In genomic region chr10:17877121-17877520, GRCh38 we compare ENCODE assay signal across 26 cellular contexts.
"Had no signal": no experiment of that assay in that cellular context is flagged by ENCODE, and none has a peak within 500 bp of the region (broad histone marks: within the 10 kb centered on the region; RNA-seq: fewer than 3 reads in every experiment).

No MANE protein-coding gene starts in this region.

- H3K4me1 ChIP-seq: parathyroid adenoma, psoas muscle, right lobe of liver, thyroid gland, upper lobe of left lung, vagina had no signal

- H3K4me3 ChIP-seq: psoas muscle, right lobe of liver, sigmoid colon, stomach, thoracic aorta, thyroid gland, tibial nerve, upper lobe of left lung, vagina had no signal

- FAIRE-seq: urothelium cell line had no signal

- DNase-seq: nephron progenitor cell; nucleus accumbens; posterior cingulate gyrus; psoas muscle; right cardiac atrium; right lobe of liver; sigmoid colon; small intestine; stimulated activated CD4-positive, alpha-beta T cell treated with anti-CD3 and anti-CD28 coated beads, Interleukin-15, amount 100 ng/mL, for 24 hours; stimulated activated CD4-positive, alpha-beta T cell treated with anti-CD3 and anti-CD28 coated beads, Interleukin-2, amount 100 ng/mL, for 24 hours; stimulated activated CD4-positive, alpha-beta T cell treated with anti-CD3 and anti-CD28 coated beads, Interleukin-2, amount 100 ng/mL, for 48 hours; stimulated activated CD4-positive, alpha-beta T cell treated with anti-CD3 and anti-CD28 coated beads, Interleukin-4, amount 100 ng/mL, for 24 hours; stimulated activated naive B cell treated with anti-CD40 and anti-IgM and Interleukin-4, amounts not matched to agents 10 μg/mL and 1 μg/mL and 100 μg/mL, for 72 hours; stimulated activated naive CD4-positive, alpha-beta T cell treated with Interleukin-2 at 50 U/mL for 16 hours; stomach; thyroid gland; trophoblast cell; upper lobe of left lung had no signal

- H3K9me3 ChIP-seq: neutrophil, psoas muscle, right lobe of liver, sigmoid colon, stomach, thoracic aorta, thyroid gland, tibial nerve, upper lobe of left lung, vagina had no signal

- H3K27ac ChIP-seq: neutrophil, parathyroid adenoma, psoas muscle, right lobe of liver, sigmoid colon, stomach, thoracic aorta, thyroid gland, tibial nerve, upper lobe of left lung, vagina had no signal

- H3K36me3 ChIP-seq: neutrophil, right lobe of liver, sigmoid colon, stomach, thoracic aorta, thyroid gland, tibial nerve, upper lobe of left lung, vagina had no signal

- ATAC-seq: natural killer cell treated with Interleukin-12 subunit alpha and Interleukin-12 subunit beta and Interleukin-15 and Interleukin-18, amount 100 ng/mL, for 72 hours; psoas muscle; right cardiac atrium; right lobe of liver; stimulated activated effector memory CD8-positive, alpha-beta T cell treated with anti-CD3 and anti-CD28 coated beads, Interleukin-12 subunit alpha, Interleukin-12 subunit beta, amount 100 ng/mL, for 72 hours; stimulated activated naive B cell treated with anti-CD40 and anti-IgM and Interleukin-4, amounts not matched to agents 10 μg/mL and 1 μg/mL and 100 μg/mL, for 72 hours had no signal

- H3K27me3 ChIP-seq: neutrophil, right lobe of liver, sigmoid colon, stomach, thyroid gland, tibial nerve, upper lobe of left lung, vagina had no signal
